1 cellular context compared by ENCODE assay signal in the genomic region with DNA sequence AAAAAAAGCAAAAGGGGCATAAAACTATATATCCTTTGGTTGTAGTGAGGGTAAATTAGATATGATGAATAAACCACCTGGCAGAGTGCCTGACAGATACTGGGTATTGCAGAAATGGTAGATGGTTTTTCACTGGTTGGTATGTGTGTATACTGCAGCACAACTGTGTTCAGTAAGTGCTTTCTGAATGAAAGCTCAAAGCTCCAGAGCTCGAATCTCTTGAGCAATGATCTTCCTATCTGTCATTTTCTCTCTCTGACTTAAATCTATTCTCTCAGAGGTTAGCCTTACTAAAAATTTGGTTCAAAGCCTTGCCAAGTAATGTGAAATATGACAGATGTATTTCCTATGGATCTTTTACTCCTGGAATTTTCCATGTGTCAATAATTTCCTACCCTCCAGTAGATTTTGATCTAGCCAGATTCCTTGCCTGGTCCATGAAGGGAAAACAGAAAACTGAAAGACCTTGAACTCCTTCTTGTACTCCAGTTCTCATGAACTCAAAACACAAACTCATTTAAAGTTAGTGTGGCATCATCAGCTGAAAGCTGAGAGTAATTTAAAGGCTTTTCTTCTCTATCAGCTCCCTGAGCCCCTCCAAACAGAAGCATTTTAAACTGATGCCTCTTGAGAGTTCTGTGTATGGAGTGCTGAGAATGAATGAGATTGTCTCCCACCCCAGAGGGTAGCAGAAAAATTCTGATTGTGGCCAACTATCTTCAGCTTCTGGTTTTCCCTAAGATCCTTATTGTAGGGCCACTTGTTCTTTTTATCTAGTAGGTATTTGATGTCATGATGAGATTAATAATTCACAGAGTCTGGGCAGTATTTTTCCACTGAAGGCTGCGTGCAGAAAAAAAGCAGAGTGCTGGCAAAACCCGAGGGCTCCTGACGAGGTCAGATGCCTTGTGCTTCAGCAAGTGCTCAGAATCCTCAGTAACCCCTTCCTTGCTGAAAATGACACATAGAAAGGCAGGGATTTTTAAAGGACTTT.
TF ChIP-seq lines count a peak whose summit lies in the region.

No MANE protein-coding gene starts in this region.

TF ChIP-seq in HepG2, 621 proteins besides CTCF, POLR2A, EP300 and RAD21 (continued from another document and continues in another):
- TF ChIP-seq, protein P1, sequence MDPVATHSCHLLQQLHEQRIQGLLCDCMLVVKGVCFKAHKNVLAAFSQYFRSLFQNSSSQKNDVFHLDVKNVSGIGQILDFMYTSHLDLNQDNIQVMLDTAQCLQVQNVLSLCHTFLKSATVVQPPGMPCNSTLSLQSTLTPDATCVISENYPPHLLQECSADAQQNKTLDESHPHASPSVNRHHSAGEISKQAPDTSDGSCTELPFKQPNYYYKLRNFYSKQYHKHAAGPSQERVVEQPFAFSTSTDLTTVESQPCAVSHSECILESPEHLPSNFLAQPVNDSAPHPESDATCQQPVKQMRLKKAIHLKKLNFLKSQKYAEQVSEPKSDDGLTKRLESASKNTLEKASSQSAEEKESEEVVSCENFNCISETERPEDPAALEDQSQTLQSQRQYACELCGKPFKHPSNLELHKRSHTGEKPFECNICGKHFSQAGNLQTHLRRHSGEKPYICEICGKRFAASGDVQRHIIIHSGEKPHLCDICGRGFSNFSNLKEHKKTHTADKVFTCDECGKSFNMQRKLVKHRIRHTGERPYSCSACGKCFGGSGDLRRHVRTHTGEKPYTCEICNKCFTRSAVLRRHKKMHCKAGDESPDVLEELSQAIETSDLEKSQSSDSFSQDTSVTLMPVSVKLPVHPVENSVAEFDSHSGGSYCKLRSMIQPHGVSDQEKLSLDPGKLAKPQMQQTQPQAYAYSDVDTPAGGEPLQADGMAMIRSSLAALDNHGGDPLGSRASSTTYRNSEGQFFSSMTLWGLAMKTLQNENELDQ (CRISPR knock-in tag; IDR thresholded peaks at IDR 0.05; ENCODE audit: borderline replicate concordance), result no peak
- TF ChIP-seq PHF5A (CRISPR knock-in tag; IDR thresholded peaks at IDR 0.05; ENCODE audit: low read depth, unreplicated experiment) (no peak), DR1 (CRISPR knock-in tag; IDR thresholded peaks at IDR 0.05) (peak; percentile 28; the same call in 1 of the 2 replicates), RFX5 (IDR thresholded peaks at IDR 0.05; ENCODE audit: low read depth, low read length) (no peak), SMAD1 (CRISPR knock-in tag; IDR thresholded peaks at IDR 0.05; ENCODE audit: borderline replicate concordance, low read depth) (no peak), ARNTL (CRISPR knock-in tag; IDR thresholded peaks at IDR 0.05) (no peak), IRF2 (CRISPR knock-in tag; IDR thresholded peaks at IDR 0.05) (no peak), TAF1 (CRISPR knock-in tag; IDR thresholded peaks at IDR 0.05) (0 out of 2 replicates have a peak, but pooled peaks have one; percentile 24), ZNF552 (CRISPR knock-in tag; IDR thresholded peaks at IDR 0.05; ENCODE audit: borderline replicate concordance) (no peak), SNAPC2 (CRISPR knock-in tag; IDR thresholded peaks at IDR 0.05) (no peak), HDAC2 (CRISPR knock-in tag; IDR thresholded peaks at IDR 0.05) (peak; percentile 21; the same call in 1 of the 2 replicates), RBFOX2 (IDR thresholded peaks at IDR 0.05; ENCODE audit: low read depth, low read length) (peak; percentile 59), FOXJ3 (CRISPR knock-in tag; IDR thresholded peaks at IDR 0.05; ENCODE audit: borderline replicate concordance) (no peak), SIN3B (IDR thresholded peaks at IDR 0.05; ENCODE audit: low read length) (no peak), CREB1 (IDR thresholded peaks at IDR 0.05) (no peak), CREB1 (CRISPR knock-in tag; IDR thresholded peaks at IDR 0.05) (0 out of 2 replicates have a peak, but pooled peaks have one; percentile 39), ZMYM4 (CRISPR knock-in tag; IDR thresholded peaks at IDR 0.05) (peak; percentile 37; the same call in 1 of the 2 replicates), POLR2G (IDR thresholded peaks at IDR 0.05; ENCODE audit: low read depth, low read length) (peak; percentile 73), ZNF331 (CRISPR knock-in tag; IDR thresholded peaks at IDR 0.05) (0 out of 2 replicates have a peak, but pooled peaks have one; percentile 15), DNMT1 (CRISPR knock-in tag; IDR thresholded peaks at IDR 0.05) (no peak), CEBPB (IDR thresholded peaks at IDR 0.05; ENCODE audit: borderline replicate concordance, low read depth, low read length) (peak; percentile 65; the same call in 1 of the 2 replicates), SOX6 (IDR thresholded peaks at IDR 0.05) (no peak), SOX6 (CRISPR knock-in tag; IDR thresholded peaks at IDR 0.05) (peak; percentile 36; the same call in 1 of the 2 replicates), SAP130 (CRISPR knock-in tag; IDR thresholded peaks at IDR 0.05; ENCODE audit: low read depth) (peak; percentile 11; the same call in 1 of the 2 replicates), ADNP (CRISPR knock-in tag; IDR thresholded peaks at IDR 0.05) (no peak), SOX13 (IDR thresholded peaks at IDR 0.05) (no peak), SOX13 (CRISPR knock-in tag; conservative IDR thresholded peaks at IDR 0.05 in 1 of 2, IDR thresholded peaks at IDR 0.05 in 1 of 2) (peak in 1 of 2 experiments; percentile 26; a peak in 1 of 4 replicates), GATAD2A (CRISPR knock-in tag; IDR thresholded peaks at IDR 0.05) (peak; percentile 53; the same call in 1 of the 2 replicates), ZNF816 (CRISPR knock-in tag; IDR thresholded peaks at IDR 0.05; ENCODE audit: borderline replicate concordance) (no peak), CEBPG (CRISPR knock-in tag; IDR thresholded peaks at IDR 0.05) (no peak)
- TF ChIP-seq, protein P2, sequence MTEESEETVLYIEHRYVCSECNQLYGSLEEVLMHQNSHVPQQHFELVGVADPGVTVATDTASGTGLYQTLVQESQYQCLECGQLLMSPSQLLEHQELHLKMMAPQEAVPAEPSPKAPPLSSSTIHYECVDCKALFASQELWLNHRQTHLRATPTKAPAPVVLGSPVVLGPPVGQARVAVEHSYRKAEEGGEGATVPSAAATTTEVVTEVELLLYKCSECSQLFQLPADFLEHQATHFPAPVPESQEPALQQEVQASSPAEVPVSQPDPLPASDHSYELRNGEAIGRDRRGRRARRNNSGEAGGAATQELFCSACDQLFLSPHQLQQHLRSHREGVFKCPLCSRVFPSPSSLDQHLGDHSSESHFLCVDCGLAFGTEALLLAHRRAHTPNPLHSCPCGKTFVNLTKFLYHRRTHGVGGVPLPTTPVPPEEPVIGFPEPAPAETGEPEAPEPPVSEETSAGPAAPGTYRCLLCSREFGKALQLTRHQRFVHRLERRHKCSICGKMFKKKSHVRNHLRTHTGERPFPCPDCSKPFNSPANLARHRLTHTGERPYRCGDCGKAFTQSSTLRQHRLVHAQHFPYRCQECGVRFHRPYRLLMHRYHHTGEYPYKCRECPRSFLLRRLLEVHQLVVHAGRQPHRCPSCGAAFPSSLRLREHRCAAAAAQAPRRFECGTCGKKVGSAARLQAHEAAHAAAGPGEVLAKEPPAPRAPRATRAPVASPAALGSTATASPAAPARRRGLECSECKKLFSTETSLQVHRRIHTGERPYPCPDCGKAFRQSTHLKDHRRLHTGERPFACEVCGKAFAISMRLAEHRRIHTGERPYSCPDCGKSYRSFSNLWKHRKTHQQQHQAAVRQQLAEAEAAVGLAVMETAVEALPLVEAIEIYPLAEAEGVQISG (CRISPR knock-in tag; IDR thresholded peaks at IDR 0.05), result no peak
- TF ChIP-seq, protein P3, sequence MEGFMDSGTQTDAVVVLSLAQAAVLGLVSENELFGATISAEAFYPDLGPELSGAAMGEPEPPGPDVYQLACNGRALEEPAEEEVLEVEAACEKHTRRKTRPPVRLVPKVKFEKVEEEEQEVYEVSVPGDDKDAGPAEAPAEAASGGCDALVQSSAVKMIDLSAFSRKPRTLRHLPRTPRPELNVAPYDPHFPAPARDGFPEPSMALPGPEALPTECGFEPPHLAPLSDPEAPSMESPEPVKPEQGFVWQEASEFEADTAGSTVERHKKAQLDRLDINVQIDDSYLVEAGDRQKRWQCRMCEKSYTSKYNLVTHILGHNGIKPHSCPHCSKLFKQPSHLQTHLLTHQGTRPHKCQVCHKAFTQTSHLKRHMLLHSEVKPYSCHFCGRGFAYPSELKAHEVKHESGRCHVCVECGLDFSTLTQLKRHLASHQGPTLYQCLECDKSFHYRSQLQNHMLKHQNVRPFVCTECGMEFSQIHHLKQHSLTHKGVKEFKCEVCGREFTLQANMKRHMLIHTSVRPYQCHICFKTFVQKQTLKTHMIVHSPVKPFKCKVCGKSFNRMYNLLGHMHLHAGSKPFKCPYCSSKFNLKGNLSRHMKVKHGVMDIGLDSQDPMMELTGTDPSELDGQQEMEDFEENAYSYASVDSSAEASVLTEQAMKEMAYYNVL (CRISPR knock-in tag; IDR thresholded peaks at IDR 0.05; ENCODE audit: borderline replicate concordance), result 0 out of 2 replicates have a peak, but pooled peaks have one; percentile 29
- TF ChIP-seq, protein P4, sequence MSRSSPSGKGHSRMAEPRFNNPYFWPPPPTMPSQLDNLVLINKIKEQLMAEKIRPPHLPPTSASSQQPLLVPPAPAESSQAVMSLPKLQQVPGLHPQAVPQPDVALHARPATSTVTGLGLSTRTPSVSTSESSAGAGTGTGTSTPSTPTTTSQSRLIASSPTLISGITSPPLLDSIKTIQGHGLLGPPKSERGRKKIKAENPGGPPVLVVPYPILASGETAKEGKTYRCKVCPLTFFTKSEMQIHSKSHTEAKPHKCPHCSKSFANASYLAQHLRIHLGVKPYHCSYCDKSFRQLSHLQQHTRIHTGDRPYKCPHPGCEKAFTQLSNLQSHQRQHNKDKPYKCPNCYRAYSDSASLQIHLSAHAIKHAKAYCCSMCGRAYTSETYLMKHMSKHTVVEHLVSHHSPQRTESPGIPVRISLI (CRISPR knock-in tag; IDR thresholded peaks at IDR 0.05; ENCODE audit: borderline replicate concordance), result peak; percentile 47; the same call in 1 of the 2 replicates
- TF ChIP-seq, protein P5, sequence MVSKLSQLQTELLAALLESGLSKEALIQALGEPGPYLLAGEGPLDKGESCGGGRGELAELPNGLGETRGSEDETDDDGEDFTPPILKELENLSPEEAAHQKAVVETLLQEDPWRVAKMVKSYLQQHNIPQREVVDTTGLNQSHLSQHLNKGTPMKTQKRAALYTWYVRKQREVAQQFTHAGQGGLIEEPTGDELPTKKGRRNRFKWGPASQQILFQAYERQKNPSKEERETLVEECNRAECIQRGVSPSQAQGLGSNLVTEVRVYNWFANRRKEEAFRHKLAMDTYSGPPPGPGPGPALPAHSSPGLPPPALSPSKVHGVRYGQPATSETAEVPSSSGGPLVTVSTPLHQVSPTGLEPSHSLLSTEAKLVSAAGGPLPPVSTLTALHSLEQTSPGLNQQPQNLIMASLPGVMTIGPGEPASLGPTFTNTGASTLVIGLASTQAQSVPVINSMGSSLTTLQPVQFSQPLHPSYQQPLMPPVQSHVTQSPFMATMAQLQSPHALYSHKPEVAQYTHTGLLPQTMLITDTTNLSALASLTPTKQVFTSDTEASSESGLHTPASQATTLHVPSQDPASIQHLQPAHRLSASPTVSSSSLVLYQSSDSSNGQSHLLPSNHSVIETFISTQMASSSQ (IDR thresholded peaks at IDR 0.05; ENCODE audit: low read depth), result peak; percentile 41; the same call in 1 of the 2 replicates
- TF ChIP-seq, protein P5 (CRISPR knock-in tag; IDR thresholded peaks at IDR 0.05; ENCODE audit: borderline replicate concordance), result peak; percentile 77
- TF ChIP-seq, protein P6, sequence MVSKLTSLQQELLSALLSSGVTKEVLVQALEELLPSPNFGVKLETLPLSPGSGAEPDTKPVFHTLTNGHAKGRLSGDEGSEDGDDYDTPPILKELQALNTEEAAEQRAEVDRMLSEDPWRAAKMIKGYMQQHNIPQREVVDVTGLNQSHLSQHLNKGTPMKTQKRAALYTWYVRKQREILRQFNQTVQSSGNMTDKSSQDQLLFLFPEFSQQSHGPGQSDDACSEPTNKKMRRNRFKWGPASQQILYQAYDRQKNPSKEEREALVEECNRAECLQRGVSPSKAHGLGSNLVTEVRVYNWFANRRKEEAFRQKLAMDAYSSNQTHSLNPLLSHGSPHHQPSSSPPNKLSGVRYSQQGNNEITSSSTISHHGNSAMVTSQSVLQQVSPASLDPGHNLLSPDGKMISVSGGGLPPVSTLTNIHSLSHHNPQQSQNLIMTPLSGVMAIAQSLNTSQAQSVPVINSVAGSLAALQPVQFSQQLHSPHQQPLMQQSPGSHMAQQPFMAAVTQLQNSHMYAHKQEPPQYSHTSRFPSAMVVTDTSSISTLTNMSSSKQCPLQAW (CRISPR knock-in tag; IDR thresholded peaks at IDR 0.05), result peak; percentile 50; the same call in 1 of the 2 replicates
- TF ChIP-seq, protein P7, sequence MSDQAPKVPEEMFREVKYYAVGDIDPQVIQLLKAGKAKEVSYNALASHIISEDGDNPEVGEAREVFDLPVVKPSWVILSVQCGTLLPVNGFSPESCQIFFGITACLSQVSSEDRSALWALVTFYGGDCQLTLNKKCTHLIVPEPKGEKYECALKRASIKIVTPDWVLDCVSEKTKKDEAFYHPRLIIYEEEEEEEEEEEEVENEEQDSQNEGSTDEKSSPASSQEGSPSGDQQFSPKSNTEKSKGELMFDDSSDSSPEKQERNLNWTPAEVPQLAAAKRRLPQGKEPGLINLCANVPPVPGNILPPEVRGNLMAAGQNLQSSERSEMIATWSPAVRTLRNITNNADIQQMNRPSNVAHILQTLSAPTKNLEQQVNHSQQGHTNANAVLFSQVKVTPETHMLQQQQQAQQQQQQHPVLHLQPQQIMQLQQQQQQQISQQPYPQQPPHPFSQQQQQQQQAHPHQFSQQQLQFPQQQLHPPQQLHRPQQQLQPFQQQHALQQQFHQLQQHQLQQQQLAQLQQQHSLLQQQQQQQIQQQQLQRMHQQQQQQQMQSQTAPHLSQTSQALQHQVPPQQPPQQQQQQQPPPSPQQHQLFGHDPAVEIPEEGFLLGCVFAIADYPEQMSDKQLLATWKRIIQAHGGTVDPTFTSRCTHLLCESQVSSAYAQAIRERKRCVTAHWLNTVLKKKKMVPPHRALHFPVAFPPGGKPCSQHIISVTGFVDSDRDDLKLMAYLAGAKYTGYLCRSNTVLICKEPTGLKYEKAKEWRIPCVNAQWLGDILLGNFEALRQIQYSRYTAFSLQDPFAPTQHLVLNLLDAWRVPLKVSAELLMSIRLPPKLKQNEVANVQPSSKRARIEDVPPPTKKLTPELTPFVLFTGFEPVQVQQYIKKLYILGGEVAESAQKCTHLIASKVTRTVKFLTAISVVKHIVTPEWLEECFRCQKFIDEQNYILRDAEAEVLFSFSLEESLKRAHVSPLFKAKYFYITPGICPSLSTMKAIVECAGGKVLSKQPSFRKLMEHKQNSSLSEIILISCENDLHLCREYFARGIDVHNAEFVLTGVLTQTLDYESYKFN (CRISPR knock-in tag; conservative IDR thresholded peaks at IDR 0.05), result peak; percentile 71
